28 cellular contexts compared by ENCODE assay signal in genomic region chr1:72693899-72694298, GRCh38.
"Had no signal": no experiment of that assay in that cellular context is flagged by ENCODE, and none has a peak within 500 bp of the region (broad histone marks: within the 10 kb centered on the region; RNA-seq: fewer than 3 reads in every experiment).

No MANE protein-coding gene starts in this region.

- H3K27ac ChIP-seq: stomach, suprapubic skin, testis, thoracic aorta, thyroid gland, tibial artery, tibial nerve, transverse colon, upper lobe of left lung, upper lobe of right lung, uterus, vagina had no signal

- H3K27ac Mint-ChIP-seq: stimulated activated effector memory CD8-positive, alpha-beta T cell treated with anti-CD3 and anti-CD28 coated beads, Interleukin-12 subunit alpha, Interleukin-12 subunit beta, amount 100 ng/mL, for 72 hours; stimulated activated memory B cell treated with anti-CD40 and anti-IgM and Interleukin-4, amounts not matched to agents 10 μg/mL and 1 μg/mL and 100 μg/mL, for 72 hours; stimulated activated naive B cell treated with anti-CD40 and anti-IgM and Interleukin-4, amounts not matched to agents 10 μg/mL and 1 μg/mL and 100 μg/mL, for 72 hours; stimulated activated naive CD8-positive, alpha-beta T cell treated with anti-CD3 and anti-CD28 coated beads, Interleukin-15, Interleukin-2, amounts not matched to agents 100 ng/mL and 50 ng/mL, for 24 hours had no signal

- H3K27me3 Mint-ChIP-seq: stimulated activated memory B cell treated with anti-CD40 and anti-IgM and Interleukin-4, amounts not matched to agents 10 μg/mL and 1 μg/mL and 100 μg/mL, for 72 hours; stimulated activated naive B cell treated with anti-CD40 and anti-IgM and Interleukin-4, amounts not matched to agents 10 μg/mL and 1 μg/mL and 100 μg/mL, for 72 hours; stimulated activated naive CD8-positive, alpha-beta T cell treated with anti-CD3 and anti-CD28 coated beads, Interleukin-15, amount 100 ng/mL, for 72 hours; stimulated activated naive CD8-positive, alpha-beta T cell treated with anti-CD3 and anti-CD28 coated beads, Interleukin-15, Interleukin-2, amounts not matched to agents 100 ng/mL and 50 ng/mL, for 24 hours had no signal

- H3K36me3 Mint-ChIP-seq: stimulated activated effector memory CD8-positive, alpha-beta T cell treated with anti-CD3 and anti-CD28 coated beads, Interleukin-12 subunit alpha, Interleukin-12 subunit beta, amount 100 ng/mL, for 72 hours; stimulated activated memory B cell treated with anti-CD40 and anti-IgM and Interleukin-4, amounts not matched to agents 10 μg/mL and 1 μg/mL and 100 μg/mL, for 72 hours; stimulated activated naive B cell treated with anti-CD40 and anti-IgM and Interleukin-4, amounts not matched to agents 10 μg/mL and 1 μg/mL and 100 μg/mL, for 72 hours had no signal

- H3K4me1 ChIP-seq: stomach, suprapubic skin, testis, thyroid gland, tibial artery, tibial nerve, transverse colon, upper lobe of left lung, upper lobe of right lung, uterus, vagina had no signal

- DNase-seq: stimulated activated CD4-positive, alpha-beta T cell treated with anti-CD3 and anti-CD28 coated beads, Interleukin-2, amount 100 ng/mL, for 24 hours; stimulated activated CD4-positive, alpha-beta T cell treated with anti-CD3 and anti-CD28 coated beads, Interleukin-2, amount 100 ng/mL, for 48 hours; stimulated activated CD4-positive, alpha-beta T cell treated with anti-CD3 and anti-CD28 coated beads, Interleukin-4, amount 100 ng/mL, for 1 hour; stimulated activated CD4-positive, alpha-beta T cell treated with anti-CD3 and anti-CD28 coated beads, Interleukin-4, amount 100 ng/mL, for 24 hours; stimulated activated CD4-positive, alpha-beta T cell treated with anti-CD3 and anti-CD28 coated beads, Interleukin-4, amount 100 ng/mL, for 4 hours; stimulated activated CD8-positive, alpha-beta memory T cell treated with anti-CD3 and anti-CD28 coated beads, Interleukin-4, amount 100 ng/mL, for 48 hours; stimulated activated naive B cell treated with anti-CD40 and anti-IgM and Interleukin-4, amounts not matched to agents 10 μg/mL and 1 μg/mL and 100 μg/mL, for 72 hours; stimulated activated naive CD4-positive, alpha-beta T cell; stimulated activated naive CD4-positive, alpha-beta T cell treated with Interleukin-2 at 50 U/mL for 16 hours; stimulated activated naive CD8-positive, alpha-beta T cell treated with anti-CD3 and anti-CD28 coated beads, Interleukin-15, amount 100 ng/mL, for 72 hours; stimulated activated naive CD8-positive, alpha-beta T cell treated with anti-CD3 and anti-CD28 coated beads, Interleukin-15, Interleukin-2, amounts not matched to agents 100 U/mL and 50 U/mL, for 24 hours; stomach; substantia nigra; testis; thyroid gland; tibial artery; transverse colon; upper lobe of left lung; upper lobe of right lung; uterus had no signal

- H3K27me3 ChIP-seq: stomach, suprapubic skin, testis, thyroid gland, tibial artery, tibial nerve, transverse colon, upper lobe of left lung, upper lobe of right lung, uterus, vagina had no signal

- H3K4me3 ChIP-seq: stomach, suprapubic skin, testis, thoracic aorta, thyroid gland, tibial artery, tibial nerve, transverse colon, upper lobe of left lung, upper lobe of right lung, uterus, vagina had no signal

- H3K4me1 Mint-ChIP-seq: stimulated activated effector memory CD8-positive, alpha-beta T cell treated with anti-CD3 and anti-CD28 coated beads, Interleukin-12 subunit alpha, Interleukin-12 subunit beta, amount 100 ng/mL, for 72 hours; stimulated activated memory B cell treated with anti-CD40 and anti-IgM and Interleukin-4, amounts not matched to agents 10 μg/mL and 1 μg/mL and 100 μg/mL, for 72 hours; stimulated activated naive B cell treated with anti-CD40 and anti-IgM and Interleukin-4, amounts not matched to agents 10 μg/mL and 1 μg/mL and 100 μg/mL, for 72 hours; stimulated activated naive CD8-positive, alpha-beta T cell treated with anti-CD3 and anti-CD28 coated beads, Interleukin-15, amount 100 ng/mL, for 72 hours had no signal

- H3K9me3 ChIP-seq: testis, thyroid gland, upper lobe of right lung, uterus, vagina had no signal

- H3K36me3 ChIP-seq: stomach, suprapubic skin, thoracic aorta, thyroid gland, tibial nerve, transverse colon, upper lobe of left lung, upper lobe of right lung, uterus, vagina had no signal

- H3K4me3 Mint-ChIP-seq: stimulated activated effector memory CD8-positive, alpha-beta T cell treated with anti-CD3 and anti-CD28 coated beads, Interleukin-12 subunit alpha, Interleukin-12 subunit beta, amount 100 ng/mL, for 72 hours; stimulated activated memory B cell treated with anti-CD40 and anti-IgM and Interleukin-4, amounts not matched to agents 10 μg/mL and 1 μg/mL and 100 μg/mL, for 72 hours; stimulated activated naive B cell treated with anti-CD40 and anti-IgM and Interleukin-4, amounts not matched to agents 10 μg/mL and 1 μg/mL and 100 μg/mL, for 72 hours; stimulated activated naive CD8-positive, alpha-beta T cell treated with anti-CD3 and anti-CD28 coated beads, Interleukin-15, amount 100 ng/mL, for 72 hours; stimulated activated naive CD8-positive, alpha-beta T cell treated with anti-CD3 and anti-CD28 coated beads, Interleukin-15, Interleukin-2, amounts not matched to agents 100 ng/mL and 50 ng/mL, for 24 hours had no signal

- ATAC-seq: stimulated activated effector memory CD8-positive, alpha-beta T cell treated with anti-CD3 and anti-CD28 coated beads, Interleukin-12 subunit alpha, Interleukin-12 subunit beta, amount 100 ng/mL, for 72 hours; stimulated activated memory B cell treated with anti-CD40 and anti-IgM and Interleukin-4, amounts not matched to agents 10 μg/mL and 1 μg/mL and 100 μg/mL, for 72 hours; stimulated activated naive B cell treated with anti-CD40 and anti-IgM and Interleukin-4, amounts not matched to agents 10 μg/mL and 1 μg/mL and 100 μg/mL, for 72 hours; stimulated activated naive CD8-positive, alpha-beta T cell treated with anti-CD3 and anti-CD28 coated beads, Interleukin-15, amount 100 ng/mL, for 72 hours; stimulated activated naive CD8-positive, alpha-beta T cell treated with anti-CD3 and anti-CD28 coated beads, Interleukin-15, Interleukin-2, amounts not matched to agents 100 U/mL and 50 U/mL, for 24 hours; upper lobe of right lung had no signal

- FAIRE-seq: urothelium cell line had no signal
